Comparison of ENCODE assay signal across 1 cellular context in genomic region chr15:42796955-42797779, GRCh38.
TF ChIP-seq lines count a peak whose summit lies in the region.

No MANE protein-coding gene starts in this region.

TF ChIP-seq in HCT116, 20 proteins besides CTCF, POLR2A, EP300 and RAD21 (continued from another document):
- TF ChIP-seq YY1 (IDR thresholded peaks at IDR 0.05; ENCODE audit: extremely low read depth, insufficient replicate concordance, low read depth, low read length) (no peak), TCF7L2 (IDR thresholded peaks at IDR 0.05; ENCODE audit: borderline replicate concordance, extremely low read depth, insufficient read depth, insufficient read length) (no peak)
